In the genomic region with DNA sequence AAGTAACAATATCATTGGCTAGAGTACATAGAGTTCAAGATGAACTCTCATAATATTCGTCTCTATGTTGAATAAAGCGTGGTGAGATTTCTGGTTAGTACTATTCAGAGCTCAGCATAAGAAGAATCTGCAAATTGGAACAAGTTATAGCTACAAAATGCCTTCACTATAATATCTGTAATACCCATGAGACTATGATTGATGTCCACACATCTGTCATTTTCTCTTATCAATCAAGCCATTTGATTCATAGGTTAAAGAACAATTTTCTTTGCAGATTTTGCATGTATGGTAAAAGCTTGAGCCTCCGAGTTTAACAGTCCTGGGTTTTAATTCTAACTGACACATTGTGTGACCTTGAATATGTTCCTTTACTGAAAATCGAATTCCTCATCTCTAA, we compare ENCODE assay signal across 8 cellular contexts. TPM values are rescaled to one million over a fixed set of nuclear protein-coding genes. Genes with fewer than 3 reads are reported as not detected.
A peak's percentile ranks its signal among the peaks of the same experiment; 100 is the strongest.
DNase-seq lines count a peak whose midpoint lies in the region; ATAC-seq and TF ChIP-seq lines count a peak whose summit lies in the region.

No MANE protein-coding gene starts in this region.

- H2BK120ac ChIP-seq in mesendoderm (ENCODE audit: low read depth, low read length), result no peak overlapping the region

- DNase-seq in AG10803 (ENCODE audit: low read depth) (no peak), HFF-Myc (ENCODE audit: extremely low read depth, low read depth) (no peak), astrocyte of the cerebellum (ENCODE audit: low read depth) (no peak), mesendoderm (no peak), SKM-1 treated with dmso at 0.1 percent for 144 hours (lab: John Stamatoyannopoulos, UW; ENCODE audit: unreplicated experiment) (no peak), midbrain (lab: John Stamatoyannopoulos, UW) (no peak)
- DNase-seq in activated CD4-positive, CD25-positive, alpha-beta regulatory T cell treated with anti-CD3 and anti-CD28 coated beads, Interleukin-2, amount 50 U/mL, for 72 hours, result no peak

- ATAC-seq in GM21576 (IDR thresholded peaks at IDR 0.05; ENCODE audit: unreplicated experiment), result no peak

- peak overlapping the region; percentile 88 for H3K9ac ChIP-seq in mesendoderm (ENCODE audit: low read length)

- no peaks in the 10 kb centered on the region for H3K79me1 ChIP-seq in mesendoderm (ENCODE audit: low read length)

- H2AK5ac ChIP-seq in mesendoderm (ENCODE audit: low read length), result no peak overlapping the region

- H3K23ac ChIP-seq in mesendoderm (ENCODE audit: low read length), result no peak overlapping the region

- H3K4me3 ChIP-seq in AG10803 (ENCODE audit: low read length) (peak overlapping the region; percentile 95), HFF-Myc (replicated peaks; ENCODE audit: low read depth, low read length) (peak overlapping the region; percentile 73), astrocyte of the cerebellum (ENCODE audit: low read depth, low read length) (peak overlapping the region; percentile 68), mesendoderm (ENCODE audit: low read length) (no peak overlapping the region)

- H3K4ac ChIP-seq in mesendoderm (ENCODE audit: low read depth, low read length), result no peak overlapping the region

- TF ChIP-seq CTCF in AG10803 (conservative IDR thresholded peaks at IDR 0.05; ENCODE audit: low read length) (no peak), HFF-Myc (IDR thresholded peaks at IDR 0.05; ENCODE audit: low read depth, low read length, missing control alignments) (no peak), astrocyte of the cerebellum (IDR thresholded peaks at IDR 0.05; ENCODE audit: low read depth, low read length, missing control alignments) (no peak)

- H3K27me3 ChIP-seq in mesendoderm (ENCODE audit: insufficient read depth, low read length, poor library complexity), result no peaks in the 10 kb centered on the region

- H3K79me2 ChIP-seq in mesendoderm (ENCODE audit: control insufficient read depth, insufficient read depth, low read length), result peaks cover 34% of the 10 kb centered on the region

- no peak overlapping the region for H4K8ac ChIP-seq in mesendoderm (ENCODE audit: low read depth, low read length)

- H4K5ac ChIP-seq in mesendoderm (ENCODE audit: low read length), result no peak overlapping the region

- in situ Hi-C loops in astrocyte of the cerebellum (cut with HindIII; ENCODE audit: low sequenced_read_pairs), result no loop called here

- no peak overlapping the region for H3K56ac ChIP-seq in mesendoderm (ENCODE audit: low read length)

- peak overlapping the region; percentile 42 for H3K4me2 ChIP-seq in mesendoderm (ENCODE audit: low read length)

- no CpG with 5 or more reads among the region's 4 CpGs for WGBS in mesendoderm (ENCODE audit: extremely low coverage, insufficient coverage, low lambda C conversion rate)

- H2BK5ac ChIP-seq in mesendoderm (ENCODE audit: low read length), result no peak overlapping the region

- peaks cover 5% of the 10 kb centered on the region for H3K4me1 ChIP-seq in mesendoderm (ENCODE audit: control insufficient read depth, low read depth, low read length)

- no peaks in the 10 kb centered on the region for H3K36me3 ChIP-seq in mesendoderm (ENCODE audit: control insufficient read depth, insufficient read depth, low read length)

- no peak overlapping the region for H3K18ac ChIP-seq in mesendoderm (ENCODE audit: low read length)

- no peak overlapping the region for H2BK15ac ChIP-seq in mesendoderm (replicated peaks; ENCODE audit: low read depth)

- no peak overlapping the region for H3K27ac ChIP-seq in mesendoderm (ENCODE audit: low read depth, low read length)

RNA-seq across cellular contexts. Expression of a gene that starts 1.4 kb away (rescaled TPM):
- polyA plus RNA-seq in mesendoderm (2013, experiment 1 of 2), result 10.3 TPM
- 10.3 TPM for polyA plus RNA-seq in mesendoderm (2013, experiment 2 of 2)

RNA-seq across cellular contexts. Expression of a gene that starts 1.6 kb away (rescaled TPM):
- polyA plus RNA-seq in mesendoderm (2013, experiment 1 of 2), result 23.4 TPM
- polyA plus RNA-seq in mesendoderm (2013, experiment 2 of 2), result 22.4 TPM

RNA-seq across cellular contexts. Expression of a gene that starts 23.0 kb away (rescaled TPM):
- 148 TPM for polyA plus RNA-seq in mesendoderm (2013, experiment 1 of 2)
- polyA plus RNA-seq in mesendoderm (2013, experiment 2 of 2), result 159 TPM
